Comparison of ENCODE assay signal across 21 cellular contexts in the genomic region with DNA sequence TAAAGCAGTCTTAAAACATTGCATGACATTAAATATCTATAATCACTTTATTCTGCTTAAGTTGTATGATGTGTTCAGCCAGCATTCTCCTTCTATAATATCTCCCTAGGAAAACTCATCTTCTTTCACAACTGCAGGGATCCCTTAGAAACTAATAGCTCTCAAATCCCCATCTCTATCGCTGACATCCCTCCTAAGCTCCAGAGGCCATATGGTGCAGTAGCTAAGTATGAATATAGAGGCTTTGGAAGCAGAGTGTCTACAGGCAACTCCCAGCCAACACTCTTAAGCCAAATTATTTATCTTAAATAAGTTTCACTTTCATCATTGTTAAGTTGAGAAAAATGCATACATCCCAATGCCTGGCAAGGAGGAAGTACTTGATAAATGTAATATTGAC.
DNase-seq lines count a peak whose midpoint lies in the region; ATAC-seq lines count a peak whose summit lies in the region.
"Had no signal": no experiment of that assay in that cellular context is flagged by ENCODE, and none has a peak within 500 bp of the region (broad histone marks: within the 10 kb centered on the region; RNA-seq: fewer than 3 reads in every experiment).

No MANE protein-coding gene starts in this region.

- no peaks in the 10 kb centered on the region for H3K36me3 ChIP-seq in SJCRH30
- H3K36me3 ChIP-seq: BE2C; BLaER1 treated with 17β-estradiol and CSF1 and Interleukin-3, amounts not matched to agents 10 nM and 100 nM; HAP-1 had no signal

- H3K27me3 ChIP-seq in SJCRH30: no peaks in the 10 kb centered on the region
- H3K27me3 ChIP-seq: BE2C; BLaER1 treated with 17β-estradiol and CSF1 and Interleukin-3, amounts not matched to agents 10 nM and 100 nM had no signal

- ATAC-seq in HG03457 (IDR thresholded peaks at IDR 0.05; ENCODE audit: unreplicated experiment) (no peak), HG02610 (IDR thresholded peaks at IDR 0.05; ENCODE audit: unreplicated experiment) (no peak)
- ATAC-seq: A549 had no signal

- H3K27ac ChIP-seq in SJCRH30: no peak overlapping the region
- H3K27ac ChIP-seq: A549; BLaER1 treated with 17β-estradiol and CSF1 and Interleukin-3, amounts not matched to agents 10 nM and 100 nM had no signal

- H3K4me3 ChIP-seq in SJCRH30: no peak overlapping the region
- H3K4me3 ChIP-seq: A549; BLaER1 treated with 17β-estradiol and CSF1 and Interleukin-3, amounts not matched to agents 10 nM and 100 nM; HAP-1 had no signal

- peak; percentile 61 for DNase-seq in D341Med (ENCODE audit: low spot score)
- peak; percentile 6 for DNase-seq in NCI-H2227 (lab: John Stamatoyannopoulos, UW; ENCODE audit: unreplicated experiment)
- peak; percentile 61 for DNase-seq in NCI-H524 treated with DMSO at 0.1 percent for 48 hours (lab: John Stamatoyannopoulos, UW)
- peak; percentile 99 for DNase-seq in NCI-H82 treated with DMSO at 0.1 percent for 48 hours (lab: John Stamatoyannopoulos, UW; ENCODE audit: unreplicated experiment)
- no peak for DNase-seq in NCI-H748 (lab: John Stamatoyannopoulos, UW; ENCODE audit: unreplicated experiment)
- no peak for DNase-seq in SJCRH30
- DNase-seq: 8988T; ACHN; AML-193; BE2C; CD4-positive, alpha-beta T cell; CD8-positive, alpha-beta memory T cell; DMS153; DND-41; GOT3; HFFc6 had no signal

- no peaks in the 10 kb centered on the region for H3K4me1 ChIP-seq in SJCRH30
- H3K4me1 ChIP-seq: A549; BE2C; BLaER1 treated with 17β-estradiol and CSF1 and Interleukin-3, amounts not matched to agents 10 nM and 100 nM; HAP-1 had no signal

- H3K9me3 ChIP-seq in SJCRH30 (replicated peaks): no peaks in the 10 kb centered on the region
- H3K9me3 ChIP-seq: A549; BE2C; BLaER1 treated with 17β-estradiol and CSF1 and Interleukin-3, amounts not matched to agents 10 nM and 100 nM; HAP-1 had no signal

Comparison
In these comparisons a context has a peak if more than half of its experiments do, and no peak if none do; other contexts are left out.
1. DNase-seq: peak in D341Med (single experiment), NCI-H2227 (single experiment), NCI-H524 treated with DMSO at 0.1 percent for 48 hours (single experiment) and NCI-H82 treated with DMSO at 0.1 percent for 48 hours (single experiment); none in NCI-H748 (single experiment) and SJCRH30 (0 of 2).